1 cellular context compared by ENCODE assay signal in genomic region chr15:89379423-89379735, GRCh38.
TF ChIP-seq lines count a peak whose summit lies in the region.

No MANE protein-coding gene starts in this region.

TF ChIP-seq in H1, 55 proteins besides CTCF, POLR2A, EP300 and RAD21:
- TF ChIP-seq POU5F1 (IDR thresholded peaks at IDR 0.05; ENCODE audit: low read depth, low read length) (no peak), JUN (IDR thresholded peaks at IDR 0.05; ENCODE audit: low read depth, low read length) (no peak), ATF2 (IDR thresholded peaks at IDR 0.05; ENCODE audit: low read length) (no peak), TBP (IDR thresholded peaks at IDR 0.05; ENCODE audit: low read depth, low read length) (peak; percentile 19; the same call in 1 of the 2 replicates), MAX (IDR thresholded peaks at IDR 0.05) (peak; percentile 58), E2F6 (IDR thresholded peaks at IDR 0.05) (peak; percentile 97), CHD2 (IDR thresholded peaks at IDR 0.05; ENCODE audit: low read length) (no peak), POLR2AphosphoS5 (IDR thresholded peaks at IDR 0.05; ENCODE audit: low read depth, low read length) (no peak), RNF2 (IDR thresholded peaks at IDR 0.05; ENCODE audit: borderline replicate concordance, low read depth, low read length, missing control alignments, poor library complexity, severe bottlenecking) (peak; percentile 85), CBX5 (IDR thresholded peaks at IDR 0.05; ENCODE audit: low read depth, low read length) (no peak)
TF ChIP-seq in H1: peak in this region for 4.
